Comparison of ENCODE assay signal across 15 cellular contexts in the genomic region with DNA sequence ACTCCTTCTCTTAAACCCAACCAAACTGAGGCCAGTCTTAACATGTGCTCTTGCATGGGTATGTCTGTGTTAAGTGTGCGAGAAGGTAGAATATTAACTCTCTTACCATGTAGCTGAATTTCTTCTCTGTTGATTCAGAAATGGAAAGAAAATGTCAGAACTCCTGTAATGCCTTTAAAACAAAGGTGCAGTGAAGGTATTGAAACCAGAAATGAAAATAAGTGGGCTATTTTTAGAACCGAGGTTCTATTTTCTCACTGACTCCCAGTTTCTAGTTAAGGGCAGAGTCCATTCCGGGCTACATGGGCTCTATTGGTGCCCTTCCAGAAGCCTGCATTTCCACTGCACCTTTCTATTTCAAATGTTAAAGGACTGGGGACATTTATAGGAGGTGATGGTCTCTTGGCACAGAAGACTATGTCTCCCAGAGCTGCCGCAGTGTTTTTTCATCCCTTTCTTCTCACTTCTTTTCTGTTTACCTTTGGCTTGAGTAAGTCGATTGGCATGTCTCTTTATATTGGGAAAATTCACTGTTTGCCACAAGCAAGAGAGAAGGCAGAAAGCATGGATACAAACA.
DNase-seq lines count a peak whose midpoint lies in the region; ATAC-seq, FAIRE-seq and TF ChIP-seq lines count a peak whose summit lies in the region.
"Had no signal": no experiment of that assay in that cellular context is flagged by ENCODE, and none has a peak within 500 bp of the region (broad histone marks: within the 10 kb centered on the region; RNA-seq: fewer than 3 reads in every experiment).

No MANE protein-coding gene starts in this region.

- H3K36me3 ChIP-seq in kidney (ENCODE audit: control insufficient read depth in 1 of 2, insufficient read depth in 2 of 2, low read length in 2 of 2) = no peaks in the 10 kb centered on the region
- H3K36me3 ChIP-seq in CD8-positive, alpha-beta memory T cell (ENCODE audit: insufficient read depth, low read length) = no peaks in the 10 kb centered on the region

- FAIRE-seq in kidney (lab: Jason Lieb, UNC) = no peak

- H3K4me3 ChIP-seq in kidney (ENCODE audit: low read length in 2 of 2) = peak overlapping the region in 1 of 2 donors; percentile 19
- no peak overlapping the region for H3K4me3 ChIP-seq in CD8-positive, alpha-beta memory T cell (ENCODE audit: low read length)

- no peaks in the 10 kb centered on the region for H3K9me3 Mint-ChIP-seq in T-helper 2 cell treated with Interferon-gamma antibody and Interleukin-4, amounts not matched to agents 5 μg/mL and 100 μg/mL, for 36 hours
- H3K9me3 Mint-ChIP-seq in CD8-positive, alpha-beta memory T cell = peaks cover 0 to 5% (median 0%) of the 10 kb centered on the region in 5 donors
- H3K9me3 Mint-ChIP-seq: activated CD4-positive, alpha-beta T cell treated with anti-CD3 and anti-CD28 coated beads, Interleukin-2, amount 10 ng/mL, durations not matched to agents 24 days and 14 days; mesothelial cell of epicardium had no signal

- POLR2A ChIA-PET in CD8-positive, alpha-beta memory T cell (lab: Charles Lee) = no interaction called here

- no peaks in the 10 kb centered on the region for H3K9me3 ChIP-seq in kidney (ENCODE audit: control insufficient read depth in 1 of 2, low read length in 2 of 2)
- no peaks in the 10 kb centered on the region for H3K9me3 ChIP-seq in CD8-positive, alpha-beta memory T cell (ENCODE audit: low read length)

- H3K4me1 Mint-ChIP-seq in T-helper 2 cell treated with Interferon-gamma antibody and Interleukin-4, amounts not matched to agents 5 μg/mL and 100 μg/mL, for 36 hours (ENCODE audit: low read depth) = no peaks in the 10 kb centered on the region
- H3K4me1 Mint-ChIP-seq in CD8-positive, alpha-beta memory T cell = no peaks in the 10 kb centered on the region
- H3K4me1 Mint-ChIP-seq: activated CD4-positive, alpha-beta T cell treated with anti-CD3 and anti-CD28 coated beads, Interleukin-2, amount 10 ng/mL, durations not matched to agents 24 days and 14 days had no signal

- H3K27me3 ChIP-seq in CD8-positive, alpha-beta memory T cell (ENCODE audit: insufficient read depth, low read length, poor library complexity, severe bottlenecking) = no peaks in the 10 kb centered on the region

- peak overlapping the region; percentile 25 to 65 for H3K27ac ChIP-seq in kidney (ENCODE audit: low read depth in 2 of 2, low read length in 2 of 2)
- H3K27ac ChIP-seq in CD8-positive, alpha-beta memory T cell (ENCODE audit: low read depth, low read length) = no peak overlapping the region

- H3K36me3 Mint-ChIP-seq in T-helper 2 cell treated with Interferon-gamma antibody and Interleukin-4, amounts not matched to agents 5 μg/mL and 100 μg/mL, for 36 hours (ENCODE audit: low read depth) = no peaks in the 10 kb centered on the region
- H3K36me3 Mint-ChIP-seq in CD8-positive, alpha-beta memory T cell = no peaks in the 10 kb centered on the region
- H3K36me3 Mint-ChIP-seq: mesothelial cell of epicardium had no signal

- intact Hi-C loops in kidney (cut with DNase I) = no loop called here

- H3K27ac Mint-ChIP-seq in T-helper 2 cell treated with Interferon-gamma antibody and Interleukin-4, amounts not matched to agents 5 μg/mL and 100 μg/mL, for 36 hours = no peak overlapping the region
- no peak overlapping the region for H3K27ac Mint-ChIP-seq in CD8-positive, alpha-beta memory T cell
- H3K27ac Mint-ChIP-seq: activated CD4-positive, alpha-beta T cell treated with anti-CD3 and anti-CD28 coated beads, Interleukin-2, amount 10 ng/mL, durations not matched to agents 24 days and 14 days; mesothelial cell of epicardium had no signal

- H3K4me1 ChIP-seq in kidney (ENCODE audit: control insufficient read depth in 1 of 2, insufficient read depth in 1 of 2, low read depth in 1 of 2, low read length in 2 of 2) = peaks cover 4 to 12% of the 10 kb centered on the region in 2 donors
- no peaks in the 10 kb centered on the region for H3K4me1 ChIP-seq in CD8-positive, alpha-beta memory T cell (ENCODE audit: insufficient read depth, low read length)

- CTCF ChIA-PET in CD8-positive, alpha-beta memory T cell (lab: Charles Lee) = no interaction called here

- DNase-seq in kidney = no peak
- no peak for DNase-seq in KG1 (lab: John Stamatoyannopoulos, UW)
- DNase-seq in T-helper 2 cell treated with Interferon-gamma antibody and Interleukin-4, amounts not matched to agents 5 μg/mL and 100 μg/mL, for 36 hours (ENCODE audit: low spot score) = no peak
- DNase-seq in NCI-H187 treated with DMSO at 0.1 percent for 48 hours (lab: John Stamatoyannopoulos, UW) = no peak
- no peak for DNase-seq in CD8-positive, alpha-beta memory T cell
- DNase-seq: activated CD4-positive, alpha-beta T cell treated with anti-CD3 and anti-CD28 coated beads, Interleukin-2, amount 10 ng/mL, durations not matched to agents 24 days and 14 days; activated naive CD4-positive, alpha-beta T cell treated with Interleukin-2 at 50 U/mL for 16 hours; C1 segment of cervical spinal cord; cortex of kidney; NCI-H524 treated with DMSO at 0.1 percent for 48 hours had no signal

- H3K4me3 Mint-ChIP-seq in T-helper 2 cell treated with Interferon-gamma antibody and Interleukin-4, amounts not matched to agents 5 μg/mL and 100 μg/mL, for 36 hours = no peak overlapping the region
- H3K4me3 Mint-ChIP-seq in CD8-positive, alpha-beta memory T cell = no peak overlapping the region
- H3K4me3 Mint-ChIP-seq: activated CD4-positive, alpha-beta T cell treated with anti-CD3 and anti-CD28 coated beads, Interleukin-2, amount 10 ng/mL, durations not matched to agents 24 days and 14 days; mesothelial cell of epicardium had no signal

- no peak overlapping the region for H3K9ac ChIP-seq in kidney (ENCODE audit: low read length in 2 of 2)

- ATAC-seq in GM18858 (IDR thresholded peaks at IDR 0.05; ENCODE audit: unreplicated experiment) (peak; percentile 54), GM21526 (IDR thresholded peaks at IDR 0.05; ENCODE audit: low FRiP score, unreplicated experiment) (peak; percentile 43), HG03139 (IDR thresholded peaks at IDR 0.05; ENCODE audit: unreplicated experiment) (peak; percentile 50)
- ATAC-seq: SK-N-SH treated with all-trans-retinoic acid at 6 μM for 48 hours had no signal

- H3K27me3 Mint-ChIP-seq in T-helper 2 cell treated with Interferon-gamma antibody and Interleukin-4, amounts not matched to agents 5 μg/mL and 100 μg/mL, for 36 hours (ENCODE audit: low read depth) = peaks cover 2% of the 10 kb centered on the region
- H3K27me3 Mint-ChIP-seq in CD8-positive, alpha-beta memory T cell = peaks cover 4% of the 10 kb centered on the region in 2 donors

- TF ChIP-seq CTCF in kidney (IDR thresholded peaks at IDR 0.05; ENCODE audit: borderline replicate concordance, extremely low read depth, insufficient read depth) = no peak
